ENCODE assay signal across 1 cellular context in the genomic region with DNA sequence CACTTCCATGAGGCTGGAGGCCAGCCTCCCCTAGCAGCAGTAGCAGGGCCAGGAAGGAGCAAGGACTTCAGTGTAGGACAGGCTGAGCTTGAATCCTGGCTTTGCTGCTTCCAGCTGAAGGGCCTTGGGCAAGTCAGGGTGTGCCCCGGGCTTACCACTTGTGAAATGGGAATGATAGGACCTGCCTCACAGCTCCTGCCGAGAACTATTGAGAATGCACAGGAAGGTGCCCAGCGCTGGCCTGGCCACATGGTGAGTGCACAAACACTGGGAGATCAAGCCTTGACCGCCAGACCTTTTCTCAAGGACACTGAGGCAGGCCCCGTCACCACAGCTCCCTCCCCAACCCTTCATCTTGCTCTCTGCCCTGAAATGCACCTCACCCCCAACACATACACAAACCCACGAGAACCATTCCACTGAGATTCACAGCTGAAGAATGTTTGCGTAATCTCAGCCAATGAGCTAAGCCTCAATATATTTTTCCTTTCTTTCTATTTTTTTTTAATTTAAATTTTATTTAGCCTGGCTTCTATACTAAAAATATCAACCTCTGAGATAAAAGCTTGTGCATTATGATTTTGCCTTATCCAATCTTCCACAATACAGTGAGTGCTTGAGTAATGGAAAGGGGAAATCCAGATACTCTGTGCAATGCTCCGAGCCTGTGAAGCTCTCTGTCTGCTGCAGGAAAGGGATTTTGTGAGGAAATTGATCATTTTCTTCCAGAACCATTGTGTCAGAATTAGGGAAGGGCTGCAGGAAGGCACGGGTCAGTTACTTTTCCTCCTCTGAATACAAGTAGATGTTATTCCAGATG.
TF ChIP-seq lines count a peak whose summit lies in the region.

No MANE protein-coding gene starts in this region.

TF ChIP-seq in endothelial cell of umbilical vein, 7 proteins besides CTCF, POLR2A, EP300 and RAD21:
- TF ChIP-seq POLR2AphosphoS5 (IDR thresholded peaks at IDR 0.05; ENCODE audit: insufficient read depth, low read depth, low read length) (no peak), JUN (IDR thresholded peaks at IDR 0.05; ENCODE audit: borderline replicate concordance, insufficient read depth, insufficient read length, low read depth) (peak; percentile 16), GATA2 (IDR thresholded peaks at IDR 0.05; ENCODE audit: insufficient read depth, insufficient read length, low read depth, low read length) (no peak), FOS (IDR thresholded peaks at IDR 0.05; ENCODE audit: borderline replicate concordance, insufficient read depth, low read length) (no peak), MYC (IDR thresholded peaks at IDR 0.05; ENCODE audit: low read depth, low read length) (no peak), EZH2 (IDR thresholded peaks at IDR 0.05; ENCODE audit: borderline replicate concordance, low read depth, low read length, severe bottlenecking) (no peak)
- TF ChIP-seq, protein P1, sequence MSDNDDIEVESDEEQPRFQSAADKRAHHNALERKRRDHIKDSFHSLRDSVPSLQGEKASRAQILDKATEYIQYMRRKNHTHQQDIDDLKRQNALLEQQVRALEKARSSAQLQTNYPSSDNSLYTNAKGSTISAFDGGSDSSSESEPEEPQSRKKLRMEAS (IDR thresholded peaks at IDR 0.05; ENCODE audit: insufficient read depth, insufficient read length), result no peak
TF ChIP-seq in endothelial cell of umbilical vein: peak in this region for 1.
